Comparison of ENCODE assay signal across 11 cellular contexts in genomic region chr16:88194397-88195020, GRCh38.
DNase-seq lines count a peak whose midpoint lies in the region; ATAC-seq and TF ChIP-seq lines count a peak whose summit lies in the region.
"Had no signal": no experiment of that assay in that cellular context is flagged by ENCODE, and none has a peak within 500 bp of the region (broad histone marks: within the 10 kb centered on the region; RNA-seq: fewer than 3 reads in every experiment).

No MANE protein-coding gene starts in this region.

- H3K36me3 ChIP-seq in BE2C = no peaks in the 10 kb centered on the region
- H3K36me3 ChIP-seq: right atrium auricular region had no signal

- no peaks in the 10 kb centered on the region for H3K27me3 ChIP-seq in BE2C
- H3K27me3 ChIP-seq: right atrium auricular region had no signal

- peak; percentile 82 for DNase-seq in BE2C
- DNase-seq in NCI-H1694 treated with DMSO at 0.1 percent for 48 hours (lab: John Stamatoyannopoulos, UW) = peak; percentile 70
- peak; percentile 50 for DNase-seq in coronary artery (ENCODE audit: low spot score)
- peak; percentile 44 for DNase-seq in mucosa of gallbladder (ENCODE audit: low spot score)
- DNase-seq in T-helper 17 cell = no peak
- DNase-seq in NCI-H226 = no peak
- DNase-seq: NCI-H1048 had no signal

- H3K4me1 Mint-ChIP-seq in T-helper 17 cell = no peaks in the 10 kb centered on the region

- H3K4me1 ChIP-seq in BE2C = peaks cover 10% of the 10 kb centered on the region
- H3K4me1 ChIP-seq: right atrium auricular region had no signal

- peaks cover 4% of the 10 kb centered on the region for H3K36me3 Mint-ChIP-seq in T-helper 17 cell (ENCODE audit: low read depth)

- peaks cover 7% of the 10 kb centered on the region for H3K27me3 Mint-ChIP-seq in T-helper 17 cell
- H3K27me3 Mint-ChIP-seq: stimulated activated naive CD8-positive, alpha-beta T cell treated with anti-CD3 and anti-CD28 coated beads, Interleukin-15, Interleukin-2, amounts not matched to agents 100 ng/mL and 50 ng/mL, for 24 hours had no signal

- ATAC-seq in GM18861 (IDR thresholded peaks at IDR 0.05; ENCODE audit: unreplicated experiment) (no peak), HG03280 (IDR thresholded peaks at IDR 0.05; ENCODE audit: unreplicated experiment) (no peak), T-helper 17 cell (no peak)

- no peak overlapping the region for H3K27ac Mint-ChIP-seq in T-helper 17 cell
- H3K27ac Mint-ChIP-seq: stimulated activated naive CD8-positive, alpha-beta T cell treated with anti-CD3 and anti-CD28 coated beads, Interleukin-15, Interleukin-2, amounts not matched to agents 100 ng/mL and 50 ng/mL, for 24 hours had no signal

- H3K9me3 ChIP-seq in BE2C = no peaks in the 10 kb centered on the region
- H3K9me3 ChIP-seq in T-helper 17 cell (ENCODE audit: control insufficient read depth, low read length, poor library complexity, severe bottlenecking) = no peaks in the 10 kb centered on the region
- H3K9me3 ChIP-seq: right atrium auricular region had no signal

- H3K27ac ChIP-seq in coronary artery = no peak overlapping the region
- H3K27ac ChIP-seq: right atrium auricular region had no signal

- TF ChIP-seq CTCF in BE2C (IDR thresholded peaks at IDR 0.05; ENCODE audit: low read depth, low read length) (no peak), coronary artery (IDR thresholded peaks at IDR 0.05) (peak; percentile 8)

- H3K4me3 Mint-ChIP-seq in T-helper 17 cell = no peak overlapping the region
- H3K4me3 Mint-ChIP-seq: stimulated activated naive CD8-positive, alpha-beta T cell treated with anti-CD3 and anti-CD28 coated beads, Interleukin-15, Interleukin-2, amounts not matched to agents 100 ng/mL and 50 ng/mL, for 24 hours had no signal

- H3K4me3 ChIP-seq in BE2C (ENCODE audit: low read depth, low read length) (peak overlapping the region; percentile 41), coronary artery (no peak overlapping the region)
- H3K4me3 ChIP-seq: right atrium auricular region had no signal

Comparison
In these comparisons a context has a peak if more than half of its experiments do, and no peak if none do; other contexts are left out.
1. DNase-seq: peak in BE2C (single experiment), NCI-H1694 treated with DMSO at 0.1 percent for 48 hours (single experiment), coronary artery (single experiment) and mucosa of gallbladder (single experiment); none in T-helper 17 cell (0 of 3) and NCI-H226 (single experiment).